In genomic region chr20:47126709-47127108, GRCh38 we compare ENCODE assay signal across 16 cellular contexts.
DNase-seq lines count a peak whose midpoint lies in the region; ATAC-seq, FAIRE-seq and TF ChIP-seq lines count a peak whose summit lies in the region.
"Had no signal": no experiment of that assay in that cellular context is flagged by ENCODE, and none has a peak within 500 bp of the region (broad histone marks: within the 10 kb centered on the region; RNA-seq: fewer than 3 reads in every experiment).

No MANE protein-coding gene starts in this region.

- no peaks in the 10 kb centered on the region for H3K9me3 Mint-ChIP-seq in astrocyte (ENCODE audit: unreplicated experiment)
- peaks cover 3% of the 10 kb centered on the region for H3K9me3 Mint-ChIP-seq in stimulated activated memory B cell treated with anti-CD40 and anti-IgM and Interleukin-4, amounts not matched to agents 10 μg/mL and 1 μg/mL and 100 μg/mL, for 72 hours

- no peaks in the 10 kb centered on the region for H3K36me3 Mint-ChIP-seq in astrocyte (ENCODE audit: low read depth, unreplicated experiment)
- no peaks in the 10 kb centered on the region for H3K36me3 Mint-ChIP-seq in stimulated activated memory B cell treated with anti-CD40 and anti-IgM and Interleukin-4, amounts not matched to agents 10 μg/mL and 1 μg/mL and 100 μg/mL, for 72 hours

- no peak overlapping the region for H3K4me3 Mint-ChIP-seq in astrocyte (ENCODE audit: unreplicated experiment)
- H3K4me3 Mint-ChIP-seq in stimulated activated memory B cell treated with anti-CD40 and anti-IgM and Interleukin-4, amounts not matched to agents 10 μg/mL and 1 μg/mL and 100 μg/mL, for 72 hours = no peak overlapping the region
- H3K4me3 Mint-ChIP-seq: dendritic cell treated with granulocyte-macrophage colony-stimulating factor and Interleukin-4, amounts not matched to agents 40 ng/mL and 50 ng/mL, for 4 days had no signal

- ATAC-seq in GM21825 (IDR thresholded peaks at IDR 0.05; ENCODE audit: unreplicated experiment) = no peak
- ATAC-seq in stimulated activated memory B cell treated with anti-CD40 and anti-IgM and Interleukin-4, amounts not matched to agents 10 μg/mL and 1 μg/mL and 100 μg/mL, for 72 hours = no peak

- H3K9ac ChIP-seq in astrocyte (ENCODE audit: low read length) = no peak overlapping the region
- H3K9ac ChIP-seq in subcutaneous abdominal adipose tissue (ENCODE audit: low read length in 5 of 5) = no peak overlapping the region
- H3K9ac ChIP-seq: KMS-11 had no signal

- DNase-seq in HK-2 (ENCODE audit: unreplicated experiment) = peak; percentile 49
- peak; percentile 77 for DNase-seq in astrocyte (ENCODE audit: low read depth)
- DNase-seq in foreskin fibroblast = peak; percentile 58 to 69
- DNase-seq in stimulated activated CD4-positive, alpha-beta T cell treated with anti-CD3 and anti-CD28 coated beads, Interleukin-4, amount 100 ng/mL, for 24 hours = no peak
- DNase-seq: activated naive CD4-positive, alpha-beta T cell treated with anti-CD3 and anti-CD28 coated beads, Interleukin-2, amount 50 U/mL, for 16 hours; COR-L47; head of caudate nucleus; NCI-H187 treated with DMSO at 0.1 percent for 48 hours; SHP77 treated with DMSO at 0.1 percent for 48 hours had no signal

- H3K4me3 ChIP-seq in astrocyte (ENCODE audit: insufficient read depth, low read depth, low read length) (no peak overlapping the region), foreskin fibroblast (ENCODE audit: low read depth in 1 of 2, low read length in 2 of 2) (no peak overlapping the region), subcutaneous abdominal adipose tissue (ENCODE audit: low read depth in 1 of 5, low read length in 5 of 5) (no peak overlapping the region)
- H3K4me3 ChIP-seq: thoracic aorta had no signal

- no peaks in the 10 kb centered on the region for H3K27me3 Mint-ChIP-seq in astrocyte (ENCODE audit: low read depth, unreplicated experiment)
- peaks cover 58% of the 10 kb centered on the region for H3K27me3 Mint-ChIP-seq in stimulated activated memory B cell treated with anti-CD40 and anti-IgM and Interleukin-4, amounts not matched to agents 10 μg/mL and 1 μg/mL and 100 μg/mL, for 72 hours

- H3K27me3 ChIP-seq in astrocyte (ENCODE audit: insufficient read depth, low read length) (no peaks in the 10 kb centered on the region), subcutaneous abdominal adipose tissue (ENCODE audit: control insufficient read depth in 5 of 5, insufficient read depth in 4 of 5, low read length in 5 of 5) (no peaks in the 10 kb centered on the region)

- no peak overlapping the region for H2AFZ ChIP-seq in astrocyte (ENCODE audit: low read depth, low read length)

- H4K20me1 ChIP-seq in astrocyte (ENCODE audit: insufficient read depth, low read length) = no peaks in the 10 kb centered on the region

- H3K79me2 ChIP-seq in astrocyte (ENCODE audit: insufficient read depth, low read length) = no peaks in the 10 kb centered on the region

- FAIRE-seq in astrocyte (lab: Jason Lieb, UNC) = no peak
- FAIRE-seq: TTC549 had no signal

- peaks cover 31% of the 10 kb centered on the region for H3K4me1 Mint-ChIP-seq in astrocyte (ENCODE audit: low read depth, unreplicated experiment)
- H3K4me1 Mint-ChIP-seq in stimulated activated memory B cell treated with anti-CD40 and anti-IgM and Interleukin-4, amounts not matched to agents 10 μg/mL and 1 μg/mL and 100 μg/mL, for 72 hours = peaks cover 4% of the 10 kb centered on the region

- TF ChIP-seq CTCF in astrocyte (IDR thresholded peaks at IDR 0.05; ENCODE audit: insufficient read depth, low read depth, low read length) (no peak), foreskin fibroblast (IDR thresholded peaks at IDR 0.05; ENCODE audit: low read depth, low read length) (no peak)

- no peaks in the 10 kb centered on the region for H3K9me3 ChIP-seq in astrocyte (ENCODE audit: insufficient read depth, low read depth, low read length)
- H3K9me3 ChIP-seq in subcutaneous abdominal adipose tissue (ENCODE audit: control insufficient read depth in 5 of 5, low read length in 5 of 5) = no peaks in the 10 kb centered on the region
- H3K9me3 ChIP-seq: thoracic aorta had no signal

- H3K4me1 ChIP-seq in astrocyte (ENCODE audit: insufficient read depth, low read length) (peaks cover 33% of the 10 kb centered on the region), subcutaneous abdominal adipose tissue (ENCODE audit: control insufficient read depth in 5 of 5, insufficient read depth in 5 of 5, low read length in 5 of 5) (peaks cover 2 to 29% (median 22%) of the 10 kb centered on the region in 5 donors)

- H3K4me2 ChIP-seq in astrocyte (ENCODE audit: low read length) = peak overlapping the region; percentile 45
- H3K4me2 ChIP-seq: KMS-11 had no signal

- H3K27ac Mint-ChIP-seq in astrocyte (ENCODE audit: unreplicated experiment) = peak overlapping the region; percentile 50
- H3K27ac Mint-ChIP-seq in stimulated activated memory B cell treated with anti-CD40 and anti-IgM and Interleukin-4, amounts not matched to agents 10 μg/mL and 1 μg/mL and 100 μg/mL, for 72 hours = no peak overlapping the region

- no peaks in the 10 kb centered on the region for H3K36me3 ChIP-seq in astrocyte (ENCODE audit: insufficient read depth, low read length)
- H3K36me3 ChIP-seq in subcutaneous abdominal adipose tissue (ENCODE audit: control insufficient read depth in 5 of 5, insufficient read depth in 5 of 5, low read length in 5 of 5) = no peaks in the 10 kb centered on the region
- H3K36me3 ChIP-seq: thoracic aorta had no signal

- H3K27ac ChIP-seq in astrocyte (ENCODE audit: low read depth, low read length) (peak overlapping the region; percentile 50), subcutaneous abdominal adipose tissue (ENCODE audit: low read depth, low read length) (peak overlapping the region; percentile 84)
- H3K27ac ChIP-seq: KMS-11 had no signal
